Comparison of ENCODE assay signal across 1 cellular context in the genomic region with DNA sequence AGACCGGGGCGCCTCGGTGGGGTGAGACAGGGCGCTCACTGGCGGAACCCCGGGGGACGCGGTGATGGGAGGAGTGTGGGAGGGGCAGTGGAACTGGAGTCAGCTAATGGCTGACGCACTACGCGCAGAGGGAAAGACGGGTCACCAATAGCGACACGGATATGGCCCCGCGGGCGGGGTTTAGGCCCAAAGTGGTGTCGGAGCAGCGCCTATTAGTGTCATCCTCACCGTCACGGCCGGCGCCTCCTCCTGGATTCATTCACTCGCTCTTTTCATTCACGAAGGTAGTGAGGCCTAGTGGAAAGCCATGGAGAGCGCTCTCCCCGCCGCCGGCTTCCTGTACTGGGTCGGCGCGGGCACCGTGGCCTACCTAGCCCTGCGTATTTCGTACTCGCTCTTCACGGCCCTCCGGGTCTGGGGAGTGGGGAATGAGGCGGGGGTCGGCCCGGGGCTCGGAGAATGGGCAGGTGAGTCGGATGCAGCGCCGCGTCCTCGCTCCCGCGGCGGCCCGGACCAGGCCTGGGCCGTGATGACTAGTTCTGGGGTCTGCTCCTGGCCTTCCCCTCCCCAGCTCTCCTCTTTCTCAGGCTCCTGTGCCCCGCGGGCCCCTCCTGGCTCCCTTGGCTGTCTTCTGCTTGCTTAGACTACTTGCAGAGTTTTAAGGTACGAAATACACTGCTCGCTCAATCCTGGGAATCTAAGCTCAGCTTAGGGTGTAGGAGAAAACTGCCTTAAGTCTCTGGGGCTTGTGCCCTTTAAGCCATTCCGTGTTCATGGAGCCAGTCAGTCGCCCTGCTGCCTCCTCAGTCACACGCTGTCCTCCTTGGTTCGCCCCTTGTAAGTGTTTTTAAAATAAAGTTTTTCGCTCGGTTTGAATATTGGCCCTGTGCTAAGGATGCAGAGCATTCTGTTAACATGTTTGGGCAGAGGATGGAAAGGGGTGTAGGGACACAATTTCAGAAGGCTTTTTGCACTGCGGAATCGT.
TF ChIP-seq lines count a peak whose summit lies in the region.

A gene (plus strand): TSS at position 218 of the 985 bp plus-strand sequence. CDS start 90 bp downstream, at position 308.

TF ChIP-seq in H1, 55 proteins besides CTCF, POLR2A, EP300 and RAD21 (continued from another document):
- peak; percentile 91 for TF ChIP-seq PHF8 (conservative IDR thresholded peaks at IDR 0.05; ENCODE audit: low read depth, low read length)
- no peak for TF ChIP-seq HDAC2 (IDR thresholded peaks at IDR 0.05; ENCODE audit: borderline replicate concordance in 1 of 2, low read depth in 2 of 2, low read length in 2 of 2)
